ENCODE assay signal across 2 cellular contexts in genomic region chr2:181007086-181007837, GRCh38.
A peak's percentile ranks its signal among the peaks of the same experiment; 100 is the strongest.
TF ChIP-seq lines count a peak whose summit lies in the region.

No MANE protein-coding gene starts in this region.

TF ChIP-seq in HepG2, 621 proteins besides CTCF, POLR2A, EP300 and RAD21:
- TF ChIP-seq EHMT2 (IDR thresholded peaks at IDR 0.05; ENCODE audit: borderline replicate concordance, low read depth, low read length), result 0 out of 2 replicates have a peak, but pooled peaks have one; percentile 29
- peak; percentile 88 for TF ChIP-seq ZNF644 (CRISPR knock-in tag; IDR thresholded peaks at IDR 0.05; ENCODE audit: low read depth)
- no peak for TF ChIP-seq DNMT1 (CRISPR knock-in tag; IDR thresholded peaks at IDR 0.05)
- TF ChIP-seq HNF4A (CRISPR knock-in tag; IDR thresholded peaks at IDR 0.05), result peak; percentile 46
- peak; percentile 30; the same call in 1 of the 2 replicates for TF ChIP-seq HNF4G (IDR thresholded peaks at IDR 0.05; ENCODE audit: borderline replicate concordance, low read depth, low read length)
- no peak for TF ChIP-seq HNF4G (CRISPR knock-in tag; IDR thresholded peaks at IDR 0.05; ENCODE audit: borderline replicate concordance, low read depth)

TF ChIP-seq in K562, 482 proteins besides CTCF, POLR2A, EP300 and RAD21:
- no peak for TF ChIP-seq MEF2A (IDR thresholded peaks at IDR 0.05; ENCODE audit: control insufficient read depth, low read depth, low read length)
- TF ChIP-seq ZNF184 (CRISPR knock-in tag; IDR thresholded peaks at IDR 0.05), result no peak
- TF ChIP-seq NUFIP1 (IDR thresholded peaks at IDR 0.05; ENCODE audit: partially characterized antibody), result no peak
- TF ChIP-seq ZBTB9 (CRISPR knock-in tag; IDR thresholded peaks at IDR 0.05), result no peak
- no peak for TF ChIP-seq HOXB6 (CRISPR knock-in tag; IDR thresholded peaks at IDR 0.05; ENCODE audit: borderline replicate concordance)
- no peak for TF ChIP-seq CBX8 (IDR thresholded peaks at IDR 0.05; ENCODE audit: borderline replicate concordance, extremely low read depth, low read depth, low read length, poor library complexity, severe bottlenecking)
- TF ChIP-seq DEAF1 (CRISPR knock-in tag; IDR thresholded peaks at IDR 0.05), result no peak
- TF ChIP-seq DMBX1 (CRISPR knock-in tag; IDR thresholded peaks at IDR 0.05; ENCODE audit: borderline replicate concordance), result no peak
- TF ChIP-seq RFX7 (CRISPR knock-in tag; IDR thresholded peaks at IDR 0.05), result no peak
- no peak for TF ChIP-seq PHB2 (IDR thresholded peaks at IDR 0.05; ENCODE audit: low read depth)
- no peak for TF ChIP-seq CLOCK (CRISPR knock-in tag; IDR thresholded peaks at IDR 0.05; ENCODE audit: borderline replicate concordance)
- TF ChIP-seq CBX3 (IDR thresholded peaks at IDR 0.05; ENCODE audit: borderline replicate concordance in 1 of 2, low read length in 2 of 2), result no peak
